ENCODE assay signal across 2 cellular contexts in genomic region chr11:46360878-46361277, GRCh38.
TF ChIP-seq lines count a peak whose summit lies in the region.

No MANE protein-coding gene starts in this region.

TF ChIP-seq in K562, 482 proteins besides CTCF, POLR2A, EP300 and RAD21 (continues in another document):
- TF ChIP-seq CREB3 (tag; conservative IDR thresholded peaks at IDR 0.05; ENCODE audit: low read depth) (no peak), ZNF311 (CRISPR knock-in tag; IDR thresholded peaks at IDR 0.05) (no peak), PURB (CRISPR knock-in tag; IDR thresholded peaks at IDR 0.05; ENCODE audit: low read depth) (no peak), HOMEZ (CRISPR knock-in tag; IDR thresholded peaks at IDR 0.05) (no peak), SP1 (CRISPR knock-in tag; IDR thresholded peaks at IDR 0.05) (peak; percentile 5; the same call in 1 of the 2 replicates), ZNF511 (CRISPR knock-in tag; IDR thresholded peaks at IDR 0.05) (no peak), ZNF232 (CRISPR knock-in tag; IDR thresholded peaks at IDR 0.05) (no peak), CEBPB (tag; IDR thresholded peaks at IDR 0.05) (peak; percentile 52), KAT2B (IDR thresholded peaks at IDR 0.05; ENCODE audit: low read depth, low read length) (no peak), TFAP4 (CRISPR knock-in tag; IDR thresholded peaks at IDR 0.05; ENCODE audit: borderline replicate concordance) (no peak), CEBPG (CRISPR knock-in tag; IDR thresholded peaks at IDR 0.05) (no peak), CEBPG (tag; conservative IDR thresholded peaks at IDR 0.05 in 1 of 2, IDR thresholded peaks at IDR 0.05 in 1 of 2) (0 out of 4 replicates have a peak, but pooled peaks of 1 of the 2 experiments have one; percentile 8), CUX1 (CRISPR knock-in tag; IDR thresholded peaks at IDR 0.05) (no peak), ZNF740 (CRISPR knock-in tag; IDR thresholded peaks at IDR 0.05) (peak; percentile 73; the same call in 1 of the 2 replicates), ZNF740 (tag; IDR thresholded peaks at IDR 0.05) (no peak), SIN3A (IDR thresholded peaks at IDR 0.05; ENCODE audit: borderline replicate concordance in 2 of 2, control insufficient read depth in 1 of 2, low read depth in 2 of 2, low read length in 2 of 2) (no peak)

TF ChIP-seq in GM12891, 5 proteins besides CTCF, POLR2A, EP300 and RAD21:
- TF ChIP-seq SPI1 (IDR thresholded peaks at IDR 0.05; ENCODE audit: low read depth, low read length) = no peak
- no peak for TF ChIP-seq POU2F2 (IDR thresholded peaks at IDR 0.05; ENCODE audit: low read depth, low read length)
- no peak for TF ChIP-seq POLR2AphosphoS5 (IDR thresholded peaks at IDR 0.05; ENCODE audit: low read depth, low read length)
- TF ChIP-seq PAX5 (IDR thresholded peaks at IDR 0.05; ENCODE audit: insufficient read depth, low read length, severe bottlenecking) = no peak
- TF ChIP-seq TAF1 (IDR thresholded peaks at IDR 0.05; ENCODE audit: low read depth, low read length) = no peak
